8 cellular contexts compared by ENCODE assay signal in the genomic region with DNA sequence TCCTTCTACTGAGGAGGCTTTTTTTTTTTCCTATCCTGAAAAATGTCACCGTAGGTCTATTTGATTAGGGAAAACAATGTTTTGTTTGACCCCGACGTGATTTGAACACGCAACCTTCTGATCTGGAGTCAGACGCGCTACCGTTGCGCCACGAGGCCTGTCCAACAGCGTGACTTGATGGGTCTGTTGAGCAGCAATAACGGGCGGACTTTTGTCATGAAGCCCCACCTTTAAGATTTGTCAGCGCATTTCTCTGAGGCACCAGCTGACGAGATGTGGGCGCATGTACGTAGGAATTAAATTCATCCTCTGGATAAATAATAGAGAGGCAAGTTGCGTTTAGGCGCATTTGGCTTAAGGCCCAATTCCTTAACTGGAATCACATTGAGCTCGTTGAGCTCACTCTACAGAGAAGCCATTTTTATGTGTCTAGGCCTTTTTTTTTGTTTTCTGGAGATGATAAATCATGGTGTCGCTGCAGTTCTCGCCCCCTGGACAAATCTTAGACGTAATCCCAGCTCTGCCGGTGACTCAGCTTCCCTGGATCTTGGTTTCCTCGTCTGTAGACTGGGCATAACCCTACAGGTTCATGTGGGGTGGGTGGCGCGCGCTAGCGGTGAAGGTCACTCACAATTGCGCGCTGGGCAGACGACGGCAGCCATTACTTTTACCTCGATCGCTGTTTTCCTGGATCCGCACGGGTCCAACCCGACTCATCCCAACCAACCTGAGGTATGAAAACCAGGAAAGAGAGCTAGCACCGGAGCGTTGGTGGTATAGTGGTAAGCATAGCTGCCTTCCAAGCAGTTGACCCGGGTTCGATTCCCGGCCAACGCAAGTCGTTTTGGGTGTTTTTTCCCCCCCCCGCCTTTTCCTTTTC. TPM values are rescaled to one million over a fixed set of nuclear protein-coding genes. Genes with fewer than 3 reads are reported as not detected.
DNase-seq lines count a peak whose midpoint lies in the region; ATAC-seq and FAIRE-seq lines count a peak whose summit lies in the region.

No MANE protein-coding gene starts in this region.

- H3K9me3 ChIP-seq in KOPT-K1 (ENCODE audit: insufficient read depth, low read length, poor library complexity, severe bottlenecking): no peaks in the 10 kb centered on the region
- H3K9me3 ChIP-seq in mucosa of stomach (ENCODE audit: control insufficient read depth, low read length): no peaks in the 10 kb centered on the region

- peak overlapping the region; percentile 88 for H3K27ac ChIP-seq in KOPT-K1 (ENCODE audit: low read depth, low read length, poor library complexity, severe bottlenecking)

- peak; percentile 94 for DNase-seq in EH (ENCODE audit: low read depth)
- DNase-seq in RCC 7860 (ENCODE audit: low spot score): peak; percentile 91
- peak; percentile 96 to 99 for DNase-seq in activated T-cell treated with anti-CD3 and anti-CD28 coated beads, Interleukin-2, amount 50 U/mL, for 48 hours
- peak; percentile 76 to 77 for DNase-seq in stimulated activated CD8-positive, alpha-beta memory T cell treated with anti-CD3 and anti-CD28 coated beads, Interleukin-4, amount 100 ng/mL, for 1 hour (ENCODE audit: low read depth in 2 of 2, low spot score in 1 of 2)

- no peaks in the 10 kb centered on the region for H3K36me3 ChIP-seq in KOPT-K1 (ENCODE audit: insufficient read depth, low read length)
- H3K36me3 ChIP-seq in mucosa of stomach (ENCODE audit: control insufficient read depth, insufficient read depth, low read length): no peaks in the 10 kb centered on the region

- no peak for FAIRE-seq in RCC 7860 (lab: Jason Lieb, UNC)

- no peaks in the 10 kb centered on the region for H3K27me3 ChIP-seq in mucosa of stomach (ENCODE audit: control insufficient read depth, insufficient read depth, low read length)

- peak overlapping the region; percentile 91 for H3K9ac ChIP-seq in mucosa of stomach (ENCODE audit: low read length)

- H3K4me1 ChIP-seq in mucosa of stomach (ENCODE audit: control insufficient read depth, insufficient read depth, low read length): peaks cover 9% of the 10 kb centered on the region

- H3K4me3 ChIP-seq in mucosa of stomach (ENCODE audit: low read length): peak overlapping the region; percentile 85

- ATAC-seq in esophagus mucosa (peak; percentile 62), HG03039 (IDR thresholded peaks at IDR 0.05; ENCODE audit: unreplicated experiment) (no peak)

RNA-seq across cellular contexts. Expression of a gene that starts 10.6 kb away (rescaled TPM):
- total RNA-seq in esophagus mucosa: 22.0 TPM

RNA-seq across cellular contexts. Expression of a gene that starts 26.8 kb away (rescaled TPM):
- total RNA-seq in esophagus mucosa: 10.0 TPM

RNA-seq across cellular contexts. Expression of a gene that starts 28.1 kb away (rescaled TPM):
- total RNA-seq in esophagus mucosa: 25.1 TPM

RNA-seq across cellular contexts. Expression of a gene that starts 31.0 kb away (rescaled TPM):
- 6.3 TPM for total RNA-seq in esophagus mucosa

RNA-seq across cellular contexts. Expression of a gene that starts 44.8 kb away (rescaled TPM):
- total RNA-seq in esophagus mucosa: 17.5 TPM
